In genomic region chr15:69848551-69849231, GRCh38 we compare ENCODE assay signal across 25 cellular contexts.
DNase-seq lines count a peak whose midpoint lies in the region; FAIRE-seq and TF ChIP-seq lines count a peak whose summit lies in the region.
"Had no signal": no experiment of that assay in that cellular context is flagged by ENCODE, and none has a peak within 500 bp of the region (broad histone marks: within the 10 kb centered on the region; RNA-seq: fewer than 3 reads in every experiment).

No MANE protein-coding gene starts in this region.

- TF ChIP-seq CTCF in fibroblast of villous mesenchyme (IDR thresholded peaks at IDR 0.05; ENCODE audit: insufficient read depth, low read depth, low read length) = no peak
- no peak for TF ChIP-seq CTCF in OCI-LY7 (conservative IDR thresholded peaks at IDR 0.05; ENCODE audit: low read length)

- DNase-seq in AG08395 (ENCODE audit: low spot score) (peak; percentile 6), EL (peak; percentile 25), RCC 7860 (ENCODE audit: low spot score) (peak; percentile 17), fibroblast of villous mesenchyme (ENCODE audit: low read depth) (peak; percentile 14), NCI-H146 treated with DMSO at 0.1 percent for 48 hours (lab: John Stamatoyannopoulos, UW; ENCODE audit: unreplicated experiment) (no peak), activated T-cell treated with anti-CD3 and anti-CD28 coated beads for 4 hours (no peak), OCI-LY7 (ENCODE audit: low spot score) (no peak)
- DNase-seq: activated naive CD4-positive, alpha-beta T cell treated with anti-CD3 and anti-CD28 coated beads, Interleukin-2, amount 50 U/mL, for 16 hours; dermis blood vessel endothelial cell; glutamatergic neuron; NCI-H1436; NCI-H774; OCI-M1; right cardiac atrium; SIG-M5; stimulated activated CD4-positive, alpha-beta T cell treated with anti-CD3 and anti-CD28 coated beads, Interleukin-12 subunit alpha, Interleukin-12 subunit beta, amount 100 ng/mL, for 4 hours; stimulated activated CD4-positive, alpha-beta T cell treated with anti-CD3 and anti-CD28 coated beads, Interleukin-4, amount 100 ng/mL, for 4 hours; stimulated activated naive CD4-positive, alpha-beta T cell treated with Interleukin-2 at 50 U/mL for 16 hours; testis; uterus had no signal

- no peaks in the 10 kb centered on the region for H3K4me1 ChIP-seq in OCI-LY7 (ENCODE audit: insufficient read depth, low read length, poor library complexity, severe bottlenecking)
- H3K4me1 ChIP-seq: parathyroid adenoma, testis, uterus had no signal

- FAIRE-seq in RCC 7860 (lab: Jason Lieb, UNC) = no peak
- FAIRE-seq: endometrium, G401.6, TTC549 had no signal

- H3K79me2 ChIP-seq in OCI-LY7 (ENCODE audit: insufficient read depth, low read depth, low read length) = no peaks in the 10 kb centered on the region
- H3K79me2 ChIP-seq: parathyroid adenoma had no signal

- H3K9me2 ChIP-seq in OCI-LY7 (ENCODE audit: insufficient read depth, low read length) = no peaks in the 10 kb centered on the region

- intact Hi-C loops in OCI-LY7 (cut with micrococcal nuclease; ENCODE audit: unreplicated experiment) = no loop called here

- H3K36me3 ChIP-seq in OCI-LY7 (ENCODE audit: insufficient read depth, low read length) = no peaks in the 10 kb centered on the region
- H3K36me3 ChIP-seq: uterus had no signal

- H3K4me2 ChIP-seq in OCI-LY7 (ENCODE audit: low read length) = no peak overlapping the region

- no peak overlapping the region for H2AFZ ChIP-seq in OCI-LY7 (ENCODE audit: low read length)
- H2AFZ ChIP-seq: parathyroid adenoma had no signal

- BruUV-seq in OCI-LY7 (replicated peaks; lab: Mats Ljungman, UMichigan) = no TSS peak

- CTCF ChIA-PET in OCI-LY7 (lab: Charles Lee; ENCODE audit: unreplicated experiment) = no interaction called here

- POLR2A ChIA-PET in OCI-LY7 (lab: Charles Lee) = no interaction called here

- H4K20me1 ChIP-seq in OCI-LY7 (ENCODE audit: insufficient read depth, low read length) = no peaks in the 10 kb centered on the region

- no peak overlapping the region for H3K4me3 ChIP-seq in fibroblast of villous mesenchyme (ENCODE audit: low read depth, low read length)
- no peak overlapping the region for H3K4me3 ChIP-seq in OCI-LY7 (ENCODE audit: low read depth, low read length, poor library complexity, severe bottlenecking)
- H3K4me3 ChIP-seq: lung, testis, uterus had no signal

- no peaks in the 10 kb centered on the region for H3K9me3 ChIP-seq in OCI-LY7 (ENCODE audit: low read length)
- H3K9me3 ChIP-seq: testis, uterus had no signal

- no peak overlapping the region for H3K27ac ChIP-seq in OCI-LY7 (ENCODE audit: low read depth, low read length, poor library complexity, severe bottlenecking)
- H3K27ac ChIP-seq: parathyroid adenoma, testis, uterus had no signal

Comparison
In these comparisons a context has a peak if more than half of its experiments do, and no peak if none do; other contexts are left out.
1. DNase-seq: peak in AG08395 (single experiment), EL (single experiment), RCC 7860 (single experiment) and fibroblast of villous mesenchyme (single experiment); none in NCI-H146 treated with DMSO at 0.1 percent for 48 hours (single experiment), activated T-cell treated with anti-CD3 and anti-CD28 coated beads for 4 hours (single experiment) and OCI-LY7 (single experiment).